In the genomic region with DNA sequence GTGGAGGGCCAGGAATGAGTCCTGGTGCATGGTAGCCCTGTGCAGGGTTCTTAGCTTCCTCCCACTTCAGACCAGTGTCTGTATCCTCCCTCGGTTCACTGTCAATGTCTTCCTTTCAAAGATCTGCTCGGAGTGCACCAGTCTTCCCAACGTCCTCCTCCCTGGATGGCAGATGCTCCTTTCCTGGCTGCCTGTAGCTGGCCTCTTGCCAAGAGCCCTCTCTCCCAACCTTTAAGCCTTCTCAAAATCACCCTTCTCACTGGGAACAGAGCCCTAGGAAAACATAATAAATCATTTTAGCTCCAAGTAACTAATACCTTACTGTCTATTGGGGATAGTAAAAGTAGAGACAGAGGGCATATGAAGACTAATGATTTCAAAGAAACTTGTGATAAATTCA, we compare ENCODE assay signal across 26 cellular contexts.
DNase-seq lines count a peak whose midpoint lies in the region; ATAC-seq and TF ChIP-seq lines count a peak whose summit lies in the region.
"Had no signal": no experiment of that assay in that cellular context is flagged by ENCODE, and none has a peak within 500 bp of the region (broad histone marks: within the 10 kb centered on the region; RNA-seq: fewer than 3 reads in every experiment).

No MANE protein-coding gene starts in this region.

- TF ChIP-seq POLR2A in esophagus squamous epithelium (IDR thresholded peaks at IDR 0.05) = no peak
- TF ChIP-seq POLR2A in GM18505 (IDR thresholded peaks at IDR 0.05; ENCODE audit: borderline replicate concordance, extremely low read depth, insufficient read depth, insufficient read length) = no peak

- no peak overlapping the region for H3K27ac ChIP-seq in esophagus squamous epithelium
- H3K27ac ChIP-seq: BLaER1, esophagus muscularis mucosa, foreskin keratinocyte, left ventricle myocardium inferior, pancreas had no signal

- H3K9me3 ChIP-seq in esophagus squamous epithelium = no peaks in the 10 kb centered on the region
- H3K9me3 ChIP-seq: esophagus muscularis mucosa, pancreas, SK-N-SH had no signal

- DNase-seq in NCI-H1105 treated with DMSO at 0.1 percent for 48 hours (lab: John Stamatoyannopoulos, UW) (peak; percentile 32), NCI-H2029 treated with DMSO at 0.1 percent for 48 hours (lab: John Stamatoyannopoulos, UW) (peak; percentile 43), NCI-H446 treated with DMSO at 0.1 percent for 48 hours (lab: John Stamatoyannopoulos, UW) (peak; percentile 79), cerebellar cortex (ENCODE audit: low spot score) (peak; percentile 31), retina (no peak), esophagus squamous epithelium (lab: John Stamatoyannopoulos, UW) (no peak), dermis blood vessel endothelial cell (no peak)
- DNase-seq: activated CD4-positive, alpha-beta T cell treated with anti-CD3 and anti-CD28 coated beads, Interleukin-2, amount 50 U/mL, for 48 hours; activated naive CD8-positive, alpha-beta T cell treated with anti-CD3 and anti-CD28 coated beads, Interleukin-2, amount 50 U/mL, for 24 hours; activated T-cell treated with anti-CD3 and anti-CD28 coated beads, Interleukin-2, amount 50 U/mL, for 72 hours; central memory CD4-positive, alpha-beta T cell; foreskin keratinocyte; HCEC 1CT; head of caudate nucleus; IMR-90; left ventricle myocardium inferior; mesenchymal stem cell; pancreas; SK-N-SH; small intestine; stimulated activated naive CD8-positive, alpha-beta T cell treated with anti-CD3 and anti-CD28 coated beads, Interleukin-15, Interleukin-2, amounts not matched to agents 100 U/mL and 50 U/mL, for 24 hours had no signal

- 68 to 77% methylated on average over 3 of the region's 3 CpGs for WGBS in esophagus squamous epithelium, 2 donors

- intact Hi-C loops in esophagus squamous epithelium (cut with DNase I) = no loop called here

- H3K4me1 ChIP-seq in esophagus squamous epithelium = peaks cover 0 to 5% (median 0%) of the 10 kb centered on the region in 3 donors
- H3K4me1 ChIP-seq: BLaER1, foreskin keratinocyte, left ventricle myocardium inferior, pancreas had no signal

- no peak for ATAC-seq in GM18505 (IDR thresholded peaks at IDR 0.05; ENCODE audit: unreplicated experiment)
- ATAC-seq: activated CD4-positive, CD25-positive, alpha-beta regulatory T cell treated with anti-CD3 and anti-CD28 coated beads, Interleukin-2, amount 50 U/mL, for 24 hours; activated naive CD8-positive, alpha-beta T cell treated with anti-CD3 and anti-CD28 coated beads, Interleukin-2, amount 50 U/mL, for 24 hours; activated T-cell treated with anti-CD3 and anti-CD28 coated beads, Interleukin-2, amount 50 U/mL, for 72 hours; foreskin keratinocyte; pancreas; Right ventricle myocardium inferior; stimulated activated naive CD8-positive, alpha-beta T cell treated with anti-CD3 and anti-CD28 coated beads, Interleukin-15, Interleukin-2, amounts not matched to agents 100 U/mL and 50 U/mL, for 24 hours had no signal

- no peaks in the 10 kb centered on the region for H3K27me3 ChIP-seq in esophagus squamous epithelium
- H3K27me3 ChIP-seq: BLaER1, esophagus muscularis mucosa, foreskin keratinocyte, pancreas had no signal

- H3K36me3 ChIP-seq in esophagus squamous epithelium = no peaks in the 10 kb centered on the region
- H3K36me3 ChIP-seq: BLaER1, esophagus muscularis mucosa, left ventricle myocardium inferior, pancreas had no signal

- H3K4me3 ChIP-seq in esophagus squamous epithelium = no peak overlapping the region
- H3K4me3 ChIP-seq: BLaER1, esophagus muscularis mucosa, left ventricle myocardium inferior, pancreas had no signal

- TF ChIP-seq CTCF in esophagus squamous epithelium (IDR thresholded peaks at IDR 0.05) = no peak

Comparison
In these comparisons a context has a peak if more than half of its experiments do, and no peak if none do; other contexts are left out.
1. DNase-seq: peak in NCI-H1105 treated with DMSO at 0.1 percent for 48 hours (single experiment), NCI-H2029 treated with DMSO at 0.1 percent for 48 hours (single experiment), NCI-H446 treated with DMSO at 0.1 percent for 48 hours (single experiment) and cerebellar cortex (single experiment); none in retina (single experiment), esophagus squamous epithelium (single experiment) and dermis blood vessel endothelial cell (single experiment).